In the genomic region with DNA sequence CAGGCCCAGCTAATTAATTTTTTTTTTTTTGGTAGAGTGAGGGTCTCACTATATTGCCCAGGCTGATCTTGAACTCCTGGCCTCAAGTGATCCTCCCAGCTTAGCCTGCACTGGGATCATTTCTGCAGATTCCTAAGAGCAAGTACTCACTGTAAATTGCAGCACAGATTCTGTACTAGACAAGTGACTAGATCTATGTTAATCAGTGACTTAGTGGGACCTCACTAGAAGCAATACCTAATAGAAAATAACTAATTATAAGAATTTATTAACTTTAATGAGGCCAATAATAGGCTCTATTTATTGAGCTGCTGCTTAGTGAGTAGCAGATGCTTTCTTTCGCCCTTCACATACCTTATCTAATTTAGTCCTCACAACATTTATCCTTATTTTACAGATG, we compare ENCODE assay signal across 2 cellular contexts.
TF ChIP-seq lines count a peak whose summit lies in the region.

No MANE protein-coding gene starts in this region.

TF ChIP-seq in HEK293, 187 proteins besides CTCF, POLR2A, EP300 and RAD21 (continued from another document):
- TF ChIP-seq ZNF121 (tag by site-specific recombination; IDR thresholded peaks at IDR 0.05), result 0 out of 2 replicates have a peak, but pooled peaks have one; percentile 48

TF ChIP-seq in GM12891, 5 proteins besides CTCF, POLR2A, EP300 and RAD21 (continued from another document):
- TF ChIP-seq PAX5 (IDR thresholded peaks at IDR 0.05; ENCODE audit: insufficient read depth, low read length, severe bottlenecking) (no peak), TAF1 (IDR thresholded peaks at IDR 0.05; ENCODE audit: low read depth, low read length) (no peak), SPI1 (IDR thresholded peaks at IDR 0.05; ENCODE audit: low read depth, low read length) (no peak)
